11 cellular contexts compared by ENCODE assay signal in genomic region chr7:112081778-112082177, GRCh38.
DNase-seq lines count a peak whose midpoint lies in the region; ATAC-seq and TF ChIP-seq lines count a peak whose summit lies in the region.
"Had no signal": no experiment of that assay in that cellular context is flagged by ENCODE, and none has a peak within 500 bp of the region (broad histone marks: within the 10 kb centered on the region; RNA-seq: fewer than 3 reads in every experiment).

No MANE protein-coding gene starts in this region.

- intact Hi-C loops in stomach (cut with DNase I; ENCODE audit: low total_unique reads) = no loop called here

- H3K36me3 Mint-ChIP-seq in GM23338 (ENCODE audit: low read depth) = no peaks in the 10 kb centered on the region

- H3K36me3 ChIP-seq in GM23338 (ENCODE audit: insufficient read depth) (no peaks in the 10 kb centered on the region), stomach (no peaks in the 10 kb centered on the region), BE2C (no peaks in the 10 kb centered on the region)

- no peak overlapping the region for H3K4me3 ChIP-seq in GM23338
- no peak overlapping the region for H3K4me3 ChIP-seq in stomach
- H3K4me3 ChIP-seq in BE2C (ENCODE audit: low read depth, low read length) = no peak overlapping the region

- H3F3A ChIP-seq in GM23338 (replicated peaks; ENCODE audit: low read depth) = no peaks in the 10 kb centered on the region

- no peak overlapping the region for H3K4me2 ChIP-seq in GM23338

- no peaks in the 10 kb centered on the region for H3K9me2 ChIP-seq in GM23338 (ENCODE audit: insufficient read depth)

- no peak overlapping the region for H3K4me3 Mint-ChIP-seq in GM23338

- peaks cover 39% of the 10 kb centered on the region for H3K4me1 Mint-ChIP-seq in GM23338

- no peaks in the 10 kb centered on the region for H4K20me1 ChIP-seq in GM23338 (replicated peaks; ENCODE audit: insufficient read depth)

- no peak for TF ChIP-seq EP300 in stomach (IDR thresholded peaks at IDR 0.05)

- H3K27me3 ChIP-seq in GM23338 (ENCODE audit: insufficient read depth) (no peaks in the 10 kb centered on the region), layer of hippocampus (ENCODE audit: control insufficient read depth, insufficient read depth, low read length) (no peaks in the 10 kb centered on the region), stomach (no peaks in the 10 kb centered on the region), BE2C (no peaks in the 10 kb centered on the region)

- peaks cover 20% of the 10 kb centered on the region for H3K4me1 ChIP-seq in GM23338 (ENCODE audit: insufficient read depth)
- H3K4me1 ChIP-seq in stomach = peaks cover 0 to 23% (median 11%) of the 10 kb centered on the region in 4 donors
- H3K4me1 ChIP-seq in BE2C = peaks cover 5% of the 10 kb centered on the region

- H3K27me3 Mint-ChIP-seq in GM23338 (ENCODE audit: insufficient read depth, low read depth, poor library complexity) = no peaks in the 10 kb centered on the region

- DNase-seq in GM23338 (ENCODE audit: low spot score) (no peak), SIG-M5 treated with dmso at 0.1 percent for 504 hours (lab: John Stamatoyannopoulos, UW; ENCODE audit: unreplicated experiment) (peak; percentile 63), stomach (no peak), BE2C (no peak), hippocampal formation (lab: John Stamatoyannopoulos, UW) (no peak)
- DNase-seq: activated CD4-positive, alpha-beta T cell treated with anti-CD3 and anti-CD28 coated beads, Interleukin-2, amount 50 U/mL, for 48 hours; activated effector memory CD4-positive, alpha-beta T cell treated with Interleukin-2 at 50 U/mL for 16 hours; NCI-H1694; NCI-H524 had no signal

- TF ChIP-seq POLR2A in stomach (IDR thresholded peaks at IDR 0.05) = no peak

- H3K9me3 Mint-ChIP-seq in GM23338 = no peaks in the 10 kb centered on the region

- TF ChIP-seq CTCF in GM23338 (conservative IDR thresholded peaks at IDR 0.05; ENCODE audit: low read depth in 2 of 2) = no peak
- TF ChIP-seq CTCF in stomach (IDR thresholded peaks at IDR 0.05) = no peak
- no peak for TF ChIP-seq CTCF in BE2C (IDR thresholded peaks at IDR 0.05; ENCODE audit: low read depth, low read length)

- H3K27ac Mint-ChIP-seq in GM23338 = peak overlapping the region; percentile 47; the same call in 1 of the 2 replicates

- H3K79me2 ChIP-seq in GM23338 (replicated peaks; ENCODE audit: insufficient read depth) = peaks cover 12% of the 10 kb centered on the region; the same call in 1 of the 2 replicates

- no peak overlapping the region for H2AFZ ChIP-seq in GM23338

- WGBS in stomach, 5 donors = 83 to 97% (median 94%) methylated on average over 4 of the region's 4 CpGs

- ATAC-seq in GM23338 (no peak), GM18511 (IDR thresholded peaks at IDR 0.05; ENCODE audit: unreplicated experiment) (no peak)

- H3K27ac ChIP-seq in GM23338 (ENCODE audit: low read depth) = no peak overlapping the region
- H3K27ac ChIP-seq in layer of hippocampus (ENCODE audit: low read depth, low read length) = peak overlapping the region; percentile 2
- peak overlapping the region in 4 of 5 donors; percentile 42 to 78 (median 60) for H3K27ac ChIP-seq in stomach

- H3K9me3 ChIP-seq in stomach (no peaks in the 10 kb centered on the region), BE2C (no peaks in the 10 kb centered on the region)

TF ChIP-seq in GM23338, 12 proteins besides CTCF, POLR2A, EP300 and RAD21 (continues in another document):
- no peak for TF ChIP-seq REST (IDR thresholded peaks at IDR 0.05; ENCODE audit: unreplicated experiment)
- TF ChIP-seq CREB1 (CRISPR knock-in tag; IDR thresholded peaks at IDR 0.05; ENCODE audit: low read depth) = no peak
- TF ChIP-seq POLR2AphosphoS5 (IDR thresholded peaks at IDR 0.05; ENCODE audit: low read depth) = no peak
- TF ChIP-seq JUNB (IDR thresholded peaks at IDR 0.05; ENCODE audit: unreplicated experiment) = no peak
- TF ChIP-seq ZNF462 (CRISPR knock-in tag; IDR thresholded peaks at IDR 0.05) = no peak
- TF ChIP-seq EZH2phosphoT487 (IDR thresholded peaks at IDR 0.05; ENCODE audit: unreplicated experiment) = no peak
- no peak for TF ChIP-seq EZH2 (IDR thresholded peaks at IDR 0.05; ENCODE audit: low read depth, unreplicated experiment)
- TF ChIP-seq NANOG (IDR thresholded peaks at IDR 0.05; ENCODE audit: borderline replicate concordance) = no peak
- no peak for TF ChIP-seq ZNF114 (CRISPR knock-in tag; IDR thresholded peaks at IDR 0.05)
